Comparison of ENCODE assay signal across 17 cellular contexts in the genomic region with DNA sequence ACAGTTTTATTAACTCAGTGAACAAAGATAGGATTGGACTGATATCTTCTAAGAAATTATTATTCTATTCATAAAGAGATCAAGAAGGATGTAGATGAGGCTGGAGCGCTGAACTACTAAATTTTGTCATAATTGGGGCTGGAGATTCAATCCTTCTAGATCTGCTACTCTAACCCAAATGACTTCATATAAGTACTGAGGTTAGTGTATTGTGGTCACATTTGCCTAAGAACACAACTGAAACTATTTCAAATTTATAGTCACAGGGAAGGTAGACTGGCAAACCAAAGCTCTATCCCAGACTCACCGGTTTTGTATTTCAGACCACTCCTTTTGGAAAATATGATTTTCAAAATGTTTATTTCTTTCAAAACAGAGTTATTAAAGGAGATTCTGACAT.
DNase-seq lines count a peak whose midpoint lies in the region; ATAC-seq and TF ChIP-seq lines count a peak whose summit lies in the region.
"Had no signal": no experiment of that assay in that cellular context is flagged by ENCODE, and none has a peak within 500 bp of the region (broad histone marks: within the 10 kb centered on the region; RNA-seq: fewer than 3 reads in every experiment).

No MANE protein-coding gene starts in this region.

- H3K9me3 ChIP-seq in heart left ventricle = no peaks in the 10 kb centered on the region

- no peaks in the 10 kb centered on the region for H3K27me3 ChIP-seq in heart left ventricle

- no peak overlapping the region for H3K27ac ChIP-seq in heart left ventricle
- H3K27ac ChIP-seq: C4-2B had no signal

- H3K36me3 ChIP-seq in heart left ventricle = no peaks in the 10 kb centered on the region

- no peak for TF ChIP-seq CTCF in heart left ventricle (IDR thresholded peaks at IDR 0.05)

- intact Hi-C loops in heart left ventricle (cut with DNase I) = no loop called here

- 88 to 96% (median 95%) methylated on average over 2 of the region's 2 CpGs for WGBS in heart left ventricle, 4 donors

- in situ Hi-C loops in KBM-7 (cut with MboI; ENCODE audit: low pct_unique_long_range_greater_than_20kb, low sequenced_read_pairs) = no loop called here

- no peak for TF ChIP-seq POLR2A in heart left ventricle (IDR thresholded peaks at IDR 0.05)

- DNase-seq in heart left ventricle = no peak
- DNase-seq in KBM-7 = no peak
- no peak for DNase-seq in AML-193 (lab: John Stamatoyannopoulos, UW)
- no peak for DNase-seq in NCI-H748 treated with DMSO at 0.1 percent for 48 hours (lab: John Stamatoyannopoulos, UW)
- DNase-seq: COR-L47, DMS153, EL, Kasumi-1, NCI-H1105 treated with DMSO at 0.1 percent for 48 hours, NCI-H187, NCI-H446 treated with DMSO at 0.1 percent for 48 hours had no signal

- ATAC-seq in GM18499 (IDR thresholded peaks at IDR 0.05; ENCODE audit: insufficient read depth, unreplicated experiment) (peak; percentile 49), GM18870 (IDR thresholded peaks at IDR 0.05; ENCODE audit: unreplicated experiment) (peak; percentile 88), HG02870 (IDR thresholded peaks at IDR 0.05; ENCODE audit: unreplicated experiment) (peak; percentile 72), HG03565 (IDR thresholded peaks at IDR 0.05; ENCODE audit: unreplicated experiment) (peak; percentile 67), heart left ventricle (no peak)
- ATAC-seq: GM23338 had no signal

- no peak overlapping the region for H3K4me3 ChIP-seq in heart left ventricle
- H3K4me3 ChIP-seq: GM23338 had no signal

- no peaks in the 10 kb centered on the region for H3K4me1 ChIP-seq in heart left ventricle

Comparison
In these comparisons a context has a peak if more than half of its experiments do, and no peak if none do; other contexts are left out.
1. ATAC-seq: peak in GM18499 (single experiment), GM18870 (single experiment), HG02870 (single experiment) and HG03565 (single experiment); none in heart left ventricle (0 of 4).